ENCODE assay signal across 1 cellular context in the genomic region with DNA sequence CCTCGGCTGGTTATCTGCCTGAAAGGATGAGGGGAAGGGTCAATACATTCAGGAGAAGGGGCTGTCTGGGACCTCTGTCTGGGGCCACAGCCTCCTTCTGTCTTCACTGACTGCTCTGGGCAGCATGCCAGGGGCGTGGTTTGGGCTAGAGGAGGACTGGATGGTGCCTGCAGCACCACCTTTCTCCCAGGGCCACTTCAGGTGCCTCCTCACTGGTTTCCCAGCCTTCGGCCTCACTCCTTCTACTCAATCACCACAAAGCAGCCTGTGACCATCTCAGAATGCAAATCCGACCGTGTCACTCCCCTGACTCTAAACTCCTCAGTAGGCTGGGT.
TF ChIP-seq lines count a peak whose summit lies in the region.

No MANE protein-coding gene starts in this region.

TF ChIP-seq in HEK293, 187 proteins besides CTCF, POLR2A, EP300 and RAD21 (continued from another document):
- no peak for TF ChIP-seq ZNF184 (tag by site-specific recombination; IDR thresholded peaks at IDR 0.05)
